Comparison of ENCODE assay signal across 12 cellular contexts in the genomic region with DNA sequence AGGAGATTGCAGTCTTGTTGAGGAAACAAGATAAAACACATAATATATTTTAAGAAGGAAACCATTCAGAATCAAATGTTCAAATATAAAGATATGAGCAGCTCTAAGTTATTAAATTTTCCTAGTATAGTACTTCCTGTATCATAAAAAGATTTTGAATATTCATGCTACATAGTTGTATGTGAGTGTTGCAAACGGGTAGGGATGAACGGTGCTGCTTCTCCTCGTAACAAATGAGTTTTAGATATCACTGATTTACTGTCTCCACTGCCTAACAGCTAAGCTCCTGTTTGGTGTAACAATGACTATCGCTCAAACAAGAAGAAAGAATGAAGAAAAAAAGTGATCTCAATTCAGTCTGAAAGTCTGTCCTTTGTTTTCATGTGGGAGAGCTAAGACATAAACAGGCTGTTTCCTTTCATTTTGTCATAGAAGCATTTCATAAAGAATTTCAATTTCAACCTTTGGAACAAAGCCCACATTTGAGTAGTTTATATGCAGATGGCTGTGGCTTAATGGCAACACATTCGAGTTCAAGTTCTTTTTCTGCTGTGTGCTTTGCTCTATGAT. TPM values are rescaled to one million over a fixed set of nuclear protein-coding genes. Genes with fewer than 3 reads are reported as not detected.
DNase-seq lines count a peak whose midpoint lies in the region; ATAC-seq and TF ChIP-seq lines count a peak whose summit lies in the region.
"Had no signal": no experiment of that assay in that cellular context is flagged by ENCODE, and none has a peak within 500 bp of the region (broad histone marks: within the 10 kb centered on the region; RNA-seq: fewer than 3 reads in every experiment).

No MANE protein-coding gene starts in this region.

- DNase-seq in AG04450 (ENCODE audit: low read depth, low spot score) (no peak), Karpas-422 (no peak), dorsolateral prefrontal cortex (no peak), natural killer cell (no peak), NCI-H2171 treated with DMSO at 0.1 percent for 48 hours (lab: John Stamatoyannopoulos, UW) (no peak)
- DNase-seq in stimulated activated CD4-positive, alpha-beta T cell treated with anti-CD3 and anti-CD28 coated beads, Interleukin-15, amount 100 ng/mL, for 24 hours = no peak
- DNase-seq: central memory CD4-positive, alpha-beta T cell; NCI-H526 treated with DMSO at 0.1 percent for 48 hours; nucleus accumbens; trophoblast cell had no signal

- H3K36me3 ChIP-seq in Karpas-422 (ENCODE audit: insufficient read depth, low read length) = peaks cover 43% of the 10 kb centered on the region

- no peaks in the 10 kb centered on the region for H3K27me3 Mint-ChIP-seq in natural killer cell (ENCODE audit: low read depth in 2 of 2)

- H2AFZ ChIP-seq in Karpas-422 (ENCODE audit: low read length) = no peak overlapping the region

- peaks cover 45% of the 10 kb centered on the region for H3K79me2 ChIP-seq in Karpas-422 (ENCODE audit: low read length)

- H3K27ac ChIP-seq in AG04450 (ENCODE audit: low read depth, low read length) (no peak overlapping the region), Karpas-422 (ENCODE audit: low read length) (peak overlapping the region; percentile 5), dorsolateral prefrontal cortex (peak overlapping the region in 3 of 59 donors; percentile 3 to 39 (median 17))

- H3K9me2 ChIP-seq in Karpas-422 (replicated peaks; ENCODE audit: insufficient read depth, low read length) = no peaks in the 10 kb centered on the region

- peaks cover 25% of the 10 kb centered on the region for H3K36me3 Mint-ChIP-seq in natural killer cell

- 0 out of 2 replicates have a peak, but pooled peaks cover 5% of the 10 kb centered on the region for H4K20me1 ChIP-seq in Karpas-422 (ENCODE audit: insufficient read depth, low read depth, low read length)

- H3K27me3 ChIP-seq in AG04450 (ENCODE audit: control insufficient read depth, insufficient read depth, low read length) (no peaks in the 10 kb centered on the region), Karpas-422 (ENCODE audit: low read length) (no peaks in the 10 kb centered on the region), dorsolateral prefrontal cortex (no peaks in the 10 kb centered on the region)

- peak overlapping the region; percentile 72 for H3K4me3 Mint-ChIP-seq in natural killer cell

- no peak overlapping the region for H3K4me2 ChIP-seq in Karpas-422 (ENCODE audit: low read depth, low read length, poor library complexity, severe bottlenecking)

- H3K9me3 Mint-ChIP-seq in natural killer cell = peaks cover 0 to 6% of the 10 kb centered on the region in 2 donors

- no peak for TF ChIP-seq CTCF in AG04450 (IDR thresholded peaks at IDR 0.05; ENCODE audit: low read depth, low read length)
- TF ChIP-seq CTCF in dorsolateral prefrontal cortex (IDR thresholded peaks at IDR 0.05 in 54 of 56, conservative IDR thresholded peaks at IDR 0.05 in 2 of 56; ENCODE audit: low read depth in 1 of 56, partially characterized antibody in 56 of 56) = no peak
- no peak for TF ChIP-seq CTCF in natural killer cell (IDR thresholded peaks at IDR 0.05)

- H3K4me1 ChIP-seq in Karpas-422 (ENCODE audit: low read length) = peaks cover 67% of the 10 kb centered on the region

- ATAC-seq in natural killer cell (peak in 1 of 3 donors; percentile 24), GM18505 (IDR thresholded peaks at IDR 0.05; ENCODE audit: unreplicated experiment) (no peak), GM21515 (IDR thresholded peaks at IDR 0.05; ENCODE audit: unreplicated experiment) (no peak)

- CTCF ChIA-PET in AG04450 (lab: Charles Lee) = interaction anchor here (1.1 kb wide), 1 partner anchor 15 kb away, joined by 8 read pairs; no protein-coding TSS in a partner anchor

- no peak for TF ChIP-seq POLR2A in GM18505 (IDR thresholded peaks at IDR 0.05; ENCODE audit: borderline replicate concordance, extremely low read depth, insufficient read depth, insufficient read length)

- H3K9ac ChIP-seq in Karpas-422 (ENCODE audit: low read length) = no peak overlapping the region

- peaks cover 80 to 87% of the 10 kb centered on the region in 2 donors for H3K4me1 Mint-ChIP-seq in natural killer cell

- POLR2A ChIA-PET in AG04450 (lab: Yijun Ruan, JAX) = no interaction called here

- peak overlapping the region; percentile 79 to 94 for H3K27ac Mint-ChIP-seq in natural killer cell

- intact Hi-C loops in dorsolateral prefrontal cortex (cut with DNase I) = no loop called here
- intact Hi-C loops in natural killer cell (cut with micrococcal nuclease) = no loop called here

- H3K4me3 ChIP-seq in AG04450 (ENCODE audit: low read depth, low read length) = peak overlapping the region; percentile 24; the same call in 1 of the 2 replicates
- no peak overlapping the region for H3K4me3 ChIP-seq in Karpas-422 (ENCODE audit: low read length)
- peak overlapping the region in 33 of 59 donors; percentile 2 to 53 (median 22) for H3K4me3 ChIP-seq in dorsolateral prefrontal cortex

- H3K9me3 ChIP-seq in AG04450 (ENCODE audit: control insufficient read depth, insufficient read depth, low read length) = peaks cover 3% of the 10 kb centered on the region; the same call in 1 of the 2 replicates
- H3K9me3 ChIP-seq in Karpas-422 (ENCODE audit: low read length) = no peaks in the 10 kb centered on the region

RNA-seq across cellular contexts. Expression of a gene that starts 26.1 kb away (rescaled TPM):
- polyA plus RNA-seq in AG04450 (2011; rRNA removed) = 366 and 400 TPM in 2 replicates
- 129 and 138 TPM in 2 replicates for polyA minus RNA-seq in AG04450 (2011; rRNA and poly(A)+ RNA removed)
- 291 and 784 TPM in 2 replicates for total RNA-seq in Karpas-422 (2014; rRNA removed; shearing (Covaris generic); ENCODE audit: low replicate concordance)
- total RNA-seq in dorsolateral prefrontal cortex (10 to 100 TPM; 37.8 to 99.0 (median 69.0) TPM), natural killer cell (10 to 100 TPM; 84.3 to 96.5 (median 92.7) TPM)
